27 cellular contexts compared by ENCODE assay signal in the genomic region with DNA sequence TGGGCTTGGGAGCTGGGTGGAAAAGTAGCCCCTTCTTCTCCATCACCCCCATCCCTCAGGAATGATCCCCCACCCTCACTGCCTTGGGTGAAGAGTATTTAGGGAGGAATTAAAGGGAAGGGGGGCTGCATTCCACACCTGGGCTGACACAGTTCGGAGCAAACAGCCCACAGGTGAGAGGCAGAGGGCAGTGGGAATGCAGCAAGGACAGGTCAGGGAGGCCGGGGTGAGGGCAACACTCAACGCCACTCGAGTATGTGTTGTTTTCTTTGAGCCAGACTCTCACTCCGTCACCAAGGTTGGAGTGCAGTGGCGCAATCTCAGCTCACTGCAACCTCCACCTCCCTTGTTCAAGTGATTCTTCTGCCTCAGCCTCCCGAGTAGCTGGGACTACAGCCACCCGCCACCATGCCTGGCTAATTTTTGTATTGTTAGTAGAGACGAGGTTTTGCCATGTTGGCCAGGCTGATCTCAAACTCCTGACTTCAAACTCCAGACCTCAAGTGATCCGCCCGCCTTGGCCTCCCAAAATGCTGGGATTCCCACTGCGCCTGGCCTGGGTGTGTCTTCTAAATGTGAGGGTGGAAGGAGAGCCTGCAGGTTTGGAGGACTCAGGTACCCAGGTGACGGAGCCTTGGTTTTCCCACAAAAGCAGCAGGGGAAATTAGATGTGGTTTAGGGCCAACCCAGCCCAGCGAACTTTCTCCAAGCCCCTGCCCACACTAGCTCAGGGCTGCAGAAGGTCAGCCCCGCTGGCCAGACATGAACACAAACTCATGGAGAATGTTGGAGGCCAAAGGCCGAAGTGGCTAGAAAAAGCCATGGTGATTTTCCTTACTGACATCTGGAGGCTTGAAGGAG. TPM values are rescaled to one million over a fixed set of nuclear protein-coding genes. Genes with fewer than 3 reads are reported as not detected.
DNase-seq lines count a peak whose midpoint lies in the region; ATAC-seq, FAIRE-seq and TF ChIP-seq lines count a peak whose summit lies in the region.
"Had no signal": no experiment of that assay in that cellular context is flagged by ENCODE, and none has a peak within 500 bp of the region (broad histone marks: within the 10 kb centered on the region; RNA-seq: fewer than 3 reads in every experiment).

No MANE protein-coding gene starts in this region.

- peak overlapping the region; percentile 66 for H2BK120ac ChIP-seq in mesenchymal stem cell (ENCODE audit: low read depth, low read length)

- H4K91ac ChIP-seq in mesenchymal stem cell (ENCODE audit: low read length): peak overlapping the region; percentile 86

- WGBS in mesenchymal stem cell: 85% methylated on average over 15 of the region's 16 CpGs
- WGBS in thyroid gland, 2 donors: 43 to 55% methylated on average over 12 to 16 of the region's 16 CpGs

- H3K9ac ChIP-seq in mesenchymal stem cell (ENCODE audit: low read length): no peak overlapping the region

- H3K14ac ChIP-seq in mesenchymal stem cell (ENCODE audit: low read length in 2 of 2): peak overlapping the region in 1 of 2 experiments; percentile 23

- H3K79me1 ChIP-seq in mesenchymal stem cell (replicated peaks; ENCODE audit: low read length, poor library complexity, severe bottlenecking): no peaks in the 10 kb centered on the region

- H2BK5ac ChIP-seq in mesenchymal stem cell (ENCODE audit: low read depth, low read length, poor library complexity, severe bottlenecking): no peak overlapping the region

- H3K18ac ChIP-seq in mesenchymal stem cell (ENCODE audit: low read depth in 1 of 2, low read length in 2 of 2): peak overlapping the region; percentile 49 to 50

- peak overlapping the region; percentile 30 for H2AK5ac ChIP-seq in mesenchymal stem cell (ENCODE audit: low read length, severe bottlenecking)

- no peak for TF ChIP-seq CTCF in bronchial epithelial cell (IDR thresholded peaks at IDR 0.05; ENCODE audit: insufficient read depth, low read length, severe bottlenecking)
- peak in 1 of 6 experiments; percentile 18 for TF ChIP-seq CTCF in thyroid gland (IDR thresholded peaks at IDR 0.05)
- no peak for TF ChIP-seq CTCF in WERI-Rb-1 (IDR thresholded peaks at IDR 0.05; ENCODE audit: low read depth, low read length)

- H3K23ac ChIP-seq in mesenchymal stem cell (ENCODE audit: low read length in 2 of 2): no peak overlapping the region

- H3K36me3 ChIP-seq in bronchial epithelial cell (ENCODE audit: control insufficient read depth, insufficient read depth, low read length) (no peaks in the 10 kb centered on the region), mesenchymal stem cell (ENCODE audit: control insufficient read depth in 1 of 2, insufficient read depth in 2 of 2, low read depth in 1 of 2, low read length in 2 of 2) (no peaks in the 10 kb centered on the region), thyroid gland (no peaks in the 10 kb centered on the region), WERI-Rb-1 (no peaks in the 10 kb centered on the region)
- H3K36me3 ChIP-seq: brain microvascular endothelial cell, neutrophil, SJCRH30 had no signal

- FAIRE-seq in HTR-8/SVneo (lab: Jason Lieb, UNC) (peak; percentile 62), bronchial epithelial cell (lab: Jason Lieb, UNC) (peak; percentile 7)
- FAIRE-seq: D721Med, endometrium, GM12891, islet of Langerhans had no signal

- H4K8ac ChIP-seq in mesenchymal stem cell (ENCODE audit: low read length): peak overlapping the region; percentile 22

- peak overlapping the region; percentile 24 to 73 for H3K4ac ChIP-seq in mesenchymal stem cell (ENCODE audit: low read depth in 1 of 2, low read length in 2 of 2)

- peak overlapping the region; percentile 46 to 88 for H2BK12ac ChIP-seq in mesenchymal stem cell (ENCODE audit: low read length in 2 of 2)

- H3K4me3 ChIP-seq in bronchial epithelial cell (ENCODE audit: low read depth, low read length) (no peak overlapping the region), mesenchymal stem cell (ENCODE audit: insufficient read depth in 1 of 2, low read depth in 1 of 2, low read length in 2 of 2) (no peak overlapping the region), thyroid gland (replicated peaks in 1 of 3) (no peak overlapping the region), WERI-Rb-1 (ENCODE audit: low read depth, low read length) (no peak overlapping the region)
- H3K4me3 ChIP-seq: SJCRH30 had no signal

- intact Hi-C loops in thyroid gland (cut with DNase I): no loop called here

- TF ChIP-seq POLR2A in thyroid gland (IDR thresholded peaks at IDR 0.05): peak in 1 of 2 donors; percentile 21

- DNase-seq in HTR-8/SVneo (ENCODE audit: insufficient read length, low spot score): no peak
- no peak for DNase-seq in bronchial epithelial cell (ENCODE audit: low read depth)
- DNase-seq in mesenchymal stem cell: no peak
- peak; percentile 96 to 97 for DNase-seq in thyroid gland
- DNase-seq in NCI-H1105 treated with DMSO at 0.1 percent for 48 hours (lab: John Stamatoyannopoulos, UW): no peak
- no peak for DNase-seq in WERI-Rb-1
- DNase-seq: activated CD4-positive, alpha-beta T cell treated with anti-CD3 and anti-CD28 coated beads for 36 hours; activated T-cell treated with anti-CD3 and anti-CD28 coated beads, Interleukin-2, amount 50 U/mL, for 24 hours; brain microvascular endothelial cell; cortex of kidney; KG1; NCI-H1436; PC-3; SJCRH30; substantia nigra had no signal

- H3K27me3 ChIP-seq in bronchial epithelial cell (ENCODE audit: control insufficient read depth, insufficient read depth, low read length) (no peaks in the 10 kb centered on the region), mesenchymal stem cell (ENCODE audit: control insufficient read depth in 1 of 2, insufficient read depth in 1 of 2, low read length in 2 of 2) (no peaks in the 10 kb centered on the region), thyroid gland (no peaks in the 10 kb centered on the region), WERI-Rb-1 (ENCODE audit: insufficient read depth, low read depth, severe bottlenecking) (no peaks in the 10 kb centered on the region)
- H3K27me3 ChIP-seq: brain microvascular endothelial cell, SJCRH30 had no signal

- no peak overlapping the region for H3K4me2 ChIP-seq in mesenchymal stem cell (ENCODE audit: low read length, poor library complexity, severe bottlenecking)

- H2BK15ac ChIP-seq in mesenchymal stem cell (ENCODE audit: low read depth, poor library complexity, severe bottlenecking): peak overlapping the region; percentile 75

- H2AFZ ChIP-seq in mesenchymal stem cell (ENCODE audit: low read depth, low read length): no peak overlapping the region

- H3K27ac ChIP-seq in mesenchymal stem cell (ENCODE audit: low read length, poor library complexity, severe bottlenecking) (no peak overlapping the region), thyroid gland (peak overlapping the region; percentile 83 to 96 (median 88)), WERI-Rb-1 (no peak overlapping the region)
- H3K27ac ChIP-seq: brain microvascular endothelial cell, C4-2B, neutrophil, SJCRH30 had no signal

- H3K4me1 ChIP-seq in mesenchymal stem cell (ENCODE audit: control insufficient read depth, insufficient read depth, low read depth, low read length): peaks cover 44% of the 10 kb centered on the region
- H3K4me1 ChIP-seq in thyroid gland: peaks cover 51 to 52% of the 10 kb centered on the region in 2 donors
- H3K4me1 ChIP-seq: SJCRH30 had no signal

- H3K9me3 ChIP-seq in mesenchymal stem cell (ENCODE audit: control insufficient read depth, low read length): no peaks in the 10 kb centered on the region
- no peaks in the 10 kb centered on the region for H3K9me3 ChIP-seq in thyroid gland
- no peaks in the 10 kb centered on the region for H3K9me3 ChIP-seq in WERI-Rb-1 (ENCODE audit: severe bottlenecking)
- H3K9me3 ChIP-seq: neutrophil, SJCRH30 had no signal

- ATAC-seq in GM19035 (IDR thresholded peaks at IDR 0.05; ENCODE audit: unreplicated experiment): no peak
- ATAC-seq: activated CD4-positive, alpha-beta T cell treated with anti-CD3 and anti-CD28 coated beads for 36 hours; PC-3 had no signal

RNA-seq across cellular contexts. Expression of gene ITGA3, which starts 21.2 kb away (rescaled TPM):
- 413 and 633 TPM in 2 replicates for total RNA-seq in bronchial epithelial cell
- 136 TPM for polyA plus RNA-seq in mesenchymal stem cell (2013, experiment 1 of 2)
- 138 TPM for polyA plus RNA-seq in mesenchymal stem cell (2013, experiment 2 of 2)
- 100 to 1,000 TPM; 145 to 246 (median 172) TPM for total RNA-seq in thyroid gland

RNA-seq across cellular contexts. Expression of gene DLX3, which starts 39.7 kb away (rescaled TPM):
- total RNA-seq in bronchial epithelial cell (0.13 TPM in 1 of 2 replicates, not detected in the other), thyroid gland (1 to 10 TPM; 1.8 to 2.4 (median 2.1) TPM)
- 0.01 TPM for polyA plus RNA-seq in mesenchymal stem cell (2013, experiment 1 of 2)
- not detected for polyA plus RNA-seq in mesenchymal stem cell (2013, experiment 2 of 2)
- total RNA-seq: Daoy; fibroblast of lung; pulmonary artery endothelial cell; SJCRH30; skeletal muscle tissue; T-helper 1 cell treated with Interleukin-12 subunit alpha and Interleukin-12 subunit beta and Interleukin-4 antibody, amounts not matched to agents 30 ng/mL and 1 ng/mL, for 36 hours had no signal
- polyA plus RNA-seq: fibroblast of lung had no signal

Comparison
In these comparisons a context has a peak if more than half of its experiments do, and no peak if none do; other contexts are left out.
1. DNase-seq: peak in thyroid gland (2 of 2); none in HTR-8/SVneo (single experiment), bronchial epithelial cell (single experiment), mesenchymal stem cell (single experiment), NCI-H1105 treated with DMSO at 0.1 percent for 48 hours (single experiment) and WERI-Rb-1 (single experiment).
2. H3K27ac ChIP-seq: peak in thyroid gland (3 of 3); none in mesenchymal stem cell (single experiment) and WERI-Rb-1 (single experiment).